ENCODE assay signal across 14 cellular contexts in genomic region chr5:168877132-168877895, GRCh38.
A peak's percentile ranks its signal among the peaks of the same experiment; 100 is the strongest.
DNase-seq lines count a peak whose midpoint lies in the region; ATAC-seq and TF ChIP-seq lines count a peak whose summit lies in the region.
"Had no signal": no experiment of that assay in that cellular context is flagged by ENCODE, and none has a peak within 500 bp of the region (broad histone marks: within the 10 kb centered on the region; RNA-seq: fewer than 3 reads in every experiment).

No MANE protein-coding gene starts in this region.

- POLR2A ChIA-PET in WTC11 (lab: Charles Lee) = no interaction called here

- H3K9me3 Mint-ChIP-seq in WTC11 = no peaks in the 10 kb centered on the region
- no peaks in the 10 kb centered on the region for H3K9me3 Mint-ChIP-seq in neural crest cell
- H3K9me3 Mint-ChIP-seq: activated naive CD4-positive, alpha-beta T cell treated with anti-CD3 and anti-CD28 coated beads for 36 hours; CD8-positive, alpha-beta memory T cell; dendritic cell treated with granulocyte-macrophage colony-stimulating factor and Interleukin-4, amounts not matched to agents 40 ng/mL and 50 ng/mL, for 4 days had no signal

- no peaks in the 10 kb centered on the region; the same call in 1 of the 2 replicates for H3K27me3 Mint-ChIP-seq in WTC11 (ENCODE audit: low read depth)
- H3K27me3 Mint-ChIP-seq in neural crest cell (ENCODE audit: low read depth) = peaks cover 28% of the 10 kb centered on the region

- H3K27ac Mint-ChIP-seq in WTC11 (no peak overlapping the region), neural crest cell (ENCODE audit: unreplicated experiment) (peak overlapping the region; percentile 94)
- H3K27ac Mint-ChIP-seq: activated naive CD4-positive, alpha-beta T cell treated with anti-CD3 and anti-CD28 coated beads for 36 hours; dendritic cell treated with granulocyte-macrophage colony-stimulating factor and Interleukin-4, amounts not matched to agents 40 ng/mL and 50 ng/mL, for 4 days had no signal

- H3K4me1 Mint-ChIP-seq in WTC11 (peaks cover 48% of the 10 kb centered on the region), neural crest cell (peaks cover 42% of the 10 kb centered on the region)
- H3K4me1 Mint-ChIP-seq: CD8-positive, alpha-beta memory T cell had no signal

- H3K36me3 Mint-ChIP-seq in WTC11 (no peaks in the 10 kb centered on the region), neural crest cell (ENCODE audit: low read depth) (no peaks in the 10 kb centered on the region)

- no peak for TF ChIP-seq CTCF in WTC11 (IDR thresholded peaks at IDR 0.05)
- TF ChIP-seq CTCF in neural crest cell (conservative IDR thresholded peaks at IDR 0.05) = no peak

- ATAC-seq in WTC11 = no peak
- no peak for ATAC-seq in GM19463 (IDR thresholded peaks at IDR 0.05; ENCODE audit: unreplicated experiment)
- ATAC-seq: left lung had no signal

- peak in 2 of 3 experiments; percentile 4 to 27 for DNase-seq in NCI-H1417 (lab: John Stamatoyannopoulos, UW)
- no peak for DNase-seq in NCI-H1417 treated with DMSO at 0.1 percent for 48 hours (lab: John Stamatoyannopoulos, UW)
- DNase-seq in NCI-H187 treated with DMSO at 0.1 percent for 48 hours (lab: John Stamatoyannopoulos, UW) = peak; percentile 40
- no peak for DNase-seq in WTC11 (ENCODE audit: low spot score)
- no peak for DNase-seq in neural crest cell (ENCODE audit: low read depth, low spot score)
- no peak for DNase-seq in activated gamma-delta T cell (lab: John Stamatoyannopoulos, UW)
- no peak for DNase-seq in NCI-H2081 treated with DMSO at 0.1 percent for 48 hours (lab: John Stamatoyannopoulos, UW)
- DNase-seq: activated CD8-positive, alpha-beta memory T cell treated with anti-CD3 and anti-CD28 coated beads, Interleukin-2, amount 50 U/mL, for 4 hours; activated naive CD4-positive, alpha-beta T cell treated with anti-CD3 and anti-CD28 coated beads for 36 hours; CD8-positive, alpha-beta memory T cell; left lung; T-helper 1 cell had no signal

- no peak overlapping the region for H3K4me3 Mint-ChIP-seq in WTC11
- no peak overlapping the region for H3K4me3 Mint-ChIP-seq in neural crest cell
- H3K4me3 Mint-ChIP-seq: activated naive CD4-positive, alpha-beta T cell treated with anti-CD3 and anti-CD28 coated beads for 36 hours; CD8-positive, alpha-beta memory T cell; dendritic cell treated with granulocyte-macrophage colony-stimulating factor and Interleukin-4, amounts not matched to agents 40 ng/mL and 50 ng/mL, for 4 days had no signal

- CTCF ChIA-PET in WTC11 (lab: Charles Lee) = no interaction called here

TF ChIP-seq in WTC11, 78 proteins besides CTCF, POLR2A, EP300 and RAD21:
- TF ChIP-seq ZNF317 (CRISPR knock-in tag; IDR thresholded peaks at IDR 0.05; ENCODE audit: borderline replicate concordance, low read depth) (no peak), GTF2I (CRISPR knock-in tag; conservative IDR thresholded peaks at IDR 0.05) (0 out of 2 replicates have a peak, but pooled peaks have one; percentile 52)

Comparison
In these comparisons a context has a peak if more than half of its experiments do, and no peak if none do; other contexts are left out.
1. DNase-seq: peak in NCI-H1417 (2 of 3) and NCI-H187 treated with DMSO at 0.1 percent for 48 hours (single experiment); none in NCI-H1417 treated with DMSO at 0.1 percent for 48 hours (single experiment), WTC11 (single experiment), neural crest cell (single experiment), activated gamma-delta T cell (single experiment) and NCI-H2081 treated with DMSO at 0.1 percent for 48 hours (single experiment).